Comparison of ENCODE assay signal across 8 cellular contexts in genomic region chr15:99565031-99565280, GRCh38. TPM values are rescaled to one million over a fixed set of nuclear protein-coding genes. Genes with fewer than 3 reads are reported as not detected.
DNase-seq lines count a peak whose midpoint lies in the region; ATAC-seq, FAIRE-seq and TF ChIP-seq lines count a peak whose summit lies in the region.

No MANE protein-coding gene starts in this region.

- no peaks in the 10 kb centered on the region for H3K9me3 ChIP-seq in heart right ventricle
- H3K9me3 ChIP-seq in astrocyte (ENCODE audit: insufficient read depth, low read depth, low read length): no peaks in the 10 kb centered on the region
- no peaks in the 10 kb centered on the region for H3K9me3 ChIP-seq in mesodermal cell (ENCODE audit: control insufficient read depth, low read length)
- H3K9me3 ChIP-seq in vagina: no peaks in the 10 kb centered on the region

- peak overlapping the region; percentile 92 for H3K9ac ChIP-seq in astrocyte (ENCODE audit: low read length)

- H4K20me1 ChIP-seq in astrocyte (ENCODE audit: insufficient read depth, low read length): peaks cover 25% of the 10 kb centered on the region

- ATAC-seq in heart right ventricle (no peak), Right ventricle myocardium inferior (no peak), HG02938 (IDR thresholded peaks at IDR 0.05; ENCODE audit: unreplicated experiment) (no peak)

- no peaks in the 10 kb centered on the region for H3K36me3 Mint-ChIP-seq in astrocyte (ENCODE audit: low read depth, unreplicated experiment)

- 8 to 11% methylated on average over 18 to 19 of the region's 19 CpGs for WGBS in heart right ventricle, 2 donors
- WGBS in mesodermal cell (ENCODE audit: insufficient coverage in 2 of 2), 2 experiments: 21 to 47% methylated on average over 6 to 15 of the region's 19 CpGs

- TF ChIP-seq CTCF in heart right ventricle (IDR thresholded peaks at IDR 0.05) (no peak), astrocyte (IDR thresholded peaks at IDR 0.05; ENCODE audit: insufficient read depth, low read depth, low read length) (no peak), vagina (IDR thresholded peaks at IDR 0.05) (no peak)

- H3K4me3 ChIP-seq in heart right ventricle (peak overlapping the region in 9 of 10 donors; percentile 6 to 90 (median 50)), astrocyte (ENCODE audit: insufficient read depth, low read depth, low read length) (peak overlapping the region; percentile 18), mesodermal cell (ENCODE audit: extremely low read depth, insufficient read depth, low read length, poor library complexity, severe bottlenecking) (peak overlapping the region; percentile 28), vagina (peak overlapping the region; percentile 71 to 75)

- FAIRE-seq in astrocyte (lab: Jason Lieb, UNC): no peak

- no peak overlapping the region for H3K27ac Mint-ChIP-seq in astrocyte (ENCODE audit: unreplicated experiment)

- H3K4me1 ChIP-seq in heart right ventricle: peaks cover 6 to 56% (median 36%) of the 10 kb centered on the region in 9 donors
- peaks cover 16% of the 10 kb centered on the region for H3K4me1 ChIP-seq in astrocyte (ENCODE audit: insufficient read depth, low read length)
- peaks cover 19% of the 10 kb centered on the region for H3K4me1 ChIP-seq in mesodermal cell (ENCODE audit: control insufficient read depth, insufficient read depth, low read length, poor library complexity, severe bottlenecking)
- H3K4me1 ChIP-seq in vagina: peaks cover 36% of the 10 kb centered on the region

- H3K27me3 ChIP-seq in heart right ventricle (no peaks in the 10 kb centered on the region), astrocyte (ENCODE audit: insufficient read depth, low read length) (no peaks in the 10 kb centered on the region), vagina (no peaks in the 10 kb centered on the region)

- H2AFZ ChIP-seq in astrocyte (ENCODE audit: low read depth, low read length): peak overlapping the region; percentile 69

- peak overlapping the region; percentile 90 to 100 (median 99) for H3K27ac ChIP-seq in heart right ventricle
- H3K27ac ChIP-seq in astrocyte (ENCODE audit: low read depth, low read length): no peak overlapping the region
- peak overlapping the region; percentile 59 for H3K27ac ChIP-seq in mesodermal cell (ENCODE audit: low read depth, low read length, severe bottlenecking)
- H3K27ac ChIP-seq in vagina: peak overlapping the region; percentile 96

- H3K27me3 Mint-ChIP-seq in astrocyte (ENCODE audit: low read depth, unreplicated experiment): peaks cover 2% of the 10 kb centered on the region

- no peaks in the 10 kb centered on the region for H3K9me3 Mint-ChIP-seq in astrocyte (ENCODE audit: unreplicated experiment)

- peaks cover 19% of the 10 kb centered on the region for H3K4me1 Mint-ChIP-seq in astrocyte (ENCODE audit: low read depth, unreplicated experiment)

- peak overlapping the region; percentile 95 for H3K4me2 ChIP-seq in astrocyte (ENCODE audit: low read length)

- peak overlapping the region; percentile 71 for H3K4me3 Mint-ChIP-seq in astrocyte (ENCODE audit: unreplicated experiment)

- DNase-seq in heart right ventricle: no peak
- no peak for DNase-seq in Right ventricle myocardium inferior (ENCODE audit: missing footprints)
- no peak for DNase-seq in astrocyte (ENCODE audit: low read depth)
- DNase-seq in vagina (ENCODE audit: extremely low spot score in 2 of 2): no peak
- no peak for DNase-seq in NCI-H187 (lab: John Stamatoyannopoulos, UW)
- DNase-seq in NCI-H146 treated with DMSO at 0.1 percent for 48 hours (lab: John Stamatoyannopoulos, UW; ENCODE audit: unreplicated experiment): no peak

- peaks cover 37% of the 10 kb centered on the region for H3K79me2 ChIP-seq in astrocyte (ENCODE audit: insufficient read depth, low read length)

- intact Hi-C loops in heart right ventricle (cut with DNase I) (loop anchor here in 9 of 10 donors (1.0 to 10.0 kb wide), 17 partner anchors 50 to 280 kb away; no protein-coding TSS in a partner anchor), Right ventricle myocardium inferior (cut with DNase I) (loop anchor here (1.0 to 5.0 kb wide), 7 partner anchors 52 to 258 kb away; no protein-coding TSS in a partner anchor), vagina (cut with DNase I) (no loop called here)

- TF ChIP-seq POLR2A in vagina (IDR thresholded peaks at IDR 0.05): no peak

- H3K36me3 ChIP-seq in heart right ventricle (no peaks in the 10 kb centered on the region), astrocyte (ENCODE audit: insufficient read depth, low read length) (no peaks in the 10 kb centered on the region), mesodermal cell (ENCODE audit: control insufficient read depth, insufficient read depth, low read length) (no peaks in the 10 kb centered on the region), vagina (no peaks in the 10 kb centered on the region)

RNA-seq across cellular contexts. Expression of gene MEF2A, which starts 0.8 kb away (rescaled TPM):
- total RNA-seq in heart right ventricle: 100 to 1,000 TPM; 121 to 194 (median 173) TPM
- 10 to 100 TPM; 31.2 to 67.7 TPM for polyA plus RNA-seq in heart right ventricle
- 135 TPM for total RNA-seq in Right ventricle myocardium inferior
- 46.3 and 48.8 TPM in 2 replicates for total RNA-seq in astrocyte
- polyA plus RNA-seq in mesodermal cell (2013, experiment 1 of 2): 33.2 TPM
- 35.4 TPM for polyA plus RNA-seq in mesodermal cell (2013, experiment 2 of 2)
- total RNA-seq in vagina: 51.3 TPM

Comparison
In these comparisons a context has a peak if more than half of its experiments do, and no peak if none do; other contexts are left out.
1. H3K4me3 ChIP-seq: peak in every context shown above with its lines; median percentile 73 in vagina; 50 in heart right ventricle; 28 in mesodermal cell; 18 in astrocyte.